8 cellular contexts compared by ENCODE assay signal in the genomic region with DNA sequence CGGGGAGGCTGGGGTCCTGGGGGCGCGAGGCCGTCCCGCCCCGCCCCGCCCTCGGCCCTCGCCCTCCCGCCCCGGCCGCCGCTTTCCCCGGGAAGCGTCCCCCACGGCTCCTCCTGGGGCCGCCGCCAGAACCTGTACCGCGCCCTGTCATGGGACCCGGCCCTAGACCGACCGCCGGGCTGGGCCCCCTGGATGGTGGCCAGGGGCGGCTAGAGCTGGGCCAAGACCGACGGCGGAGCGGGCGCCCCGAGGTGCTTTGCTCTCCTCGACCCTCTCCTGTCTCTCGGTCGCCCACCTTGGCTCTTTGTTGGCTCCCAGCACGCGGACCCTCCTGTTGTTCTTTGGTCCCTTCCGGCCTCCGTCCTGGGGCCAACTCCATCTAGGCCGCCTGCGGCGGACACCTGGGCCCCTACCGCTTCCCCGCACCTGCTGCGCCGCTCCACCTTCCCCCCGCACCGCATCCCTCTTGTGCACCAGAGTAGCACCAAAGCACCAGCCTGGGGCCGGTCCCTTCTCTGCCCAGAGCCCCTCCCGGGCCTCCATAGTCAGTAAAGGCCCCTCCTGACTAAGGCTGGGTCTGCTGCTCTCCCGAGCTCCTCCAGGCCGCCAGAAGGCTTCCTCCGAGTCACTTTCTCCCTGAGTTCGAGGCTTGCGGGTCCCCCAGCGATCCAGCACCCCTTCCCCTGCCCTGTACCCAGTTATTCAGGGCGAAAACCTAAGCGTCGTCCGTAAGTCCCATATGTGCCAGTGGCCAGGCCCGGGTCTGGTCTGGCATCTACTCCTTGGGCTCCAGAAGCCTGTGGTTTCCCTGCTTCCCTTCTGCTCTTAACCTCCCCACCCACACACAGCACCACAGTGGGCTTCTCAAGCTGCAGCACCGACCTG. TPM values are rescaled to one million over a fixed set of nuclear protein-coding genes. Genes with fewer than 3 reads are reported as not detected.
DNase-seq lines count a peak whose midpoint lies in the region; ATAC-seq, FAIRE-seq and TF ChIP-seq lines count a peak whose summit lies in the region.

No MANE protein-coding gene starts in this region.

- peak overlapping the region; percentile 85 for H3K4me3 Mint-ChIP-seq in memory B cell

- no peak for FAIRE-seq in urothelium cell line (lab: Jason Lieb, UNC)

- H3K4me1 ChIP-seq in ES-I3 (ENCODE audit: insufficient read depth, low read length) (peaks cover 7% of the 10 kb centered on the region; the same call in 1 of the 2 replicates), ascending aorta (peaks cover 12 to 18% of the 10 kb centered on the region in 2 donors)

- peak overlapping the region; percentile 79 for H3K9ac ChIP-seq in ES-I3 (ENCODE audit: low read depth, low read length)

- DNase-seq in ascending aorta (ENCODE audit: low spot score in 2 of 2): no peak
- no peak for DNase-seq in memory B cell (ENCODE audit: low spot score in 2 of 2)
- DNase-seq in urothelium cell line (ENCODE audit: low spot score): no peak
- DNase-seq in AG20443 (ENCODE audit: low spot score): no peak
- DNase-seq in NOMO-1 (lab: John Stamatoyannopoulos, UW; ENCODE audit: unreplicated experiment in 2 of 2): no peak

- no peak for TF ChIP-seq CTCF in ascending aorta (IDR thresholded peaks at IDR 0.05)

- peak overlapping the region; percentile 81 to 87 for H3K4me3 ChIP-seq in ascending aorta

- peak overlapping the region; percentile 96 for H3K27ac Mint-ChIP-seq in memory B cell

- no peak overlapping the region for H3K27ac ChIP-seq in ascending aorta

- ATAC-seq in HG03135 (IDR thresholded peaks at IDR 0.05; ENCODE audit: unreplicated experiment): peak; percentile 4
- ATAC-seq in memory B cell (ENCODE audit: low read depth): no peak
- no peak for ATAC-seq in GM18861 (IDR thresholded peaks at IDR 0.05; ENCODE audit: unreplicated experiment)

- H3K4me1 Mint-ChIP-seq in memory B cell: peaks cover 43% of the 10 kb centered on the region

- H3K27me3 ChIP-seq in ascending aorta: no peaks in the 10 kb centered on the region

- no peaks in the 10 kb centered on the region for H3K27me3 Mint-ChIP-seq in memory B cell

- H3K36me3 ChIP-seq in ES-I3 (ENCODE audit: insufficient read depth, low read length) (peaks cover 17% of the 10 kb centered on the region), ascending aorta (peaks cover 10 to 22% of the 10 kb centered on the region in 2 donors)

- no peaks in the 10 kb centered on the region for H3K9me3 Mint-ChIP-seq in memory B cell

- peaks cover 8% of the 10 kb centered on the region for H3K36me3 Mint-ChIP-seq in memory B cell

- H3K9me3 ChIP-seq in ES-I3 (ENCODE audit: control insufficient read depth, insufficient read depth, low read length) (no peaks in the 10 kb centered on the region), ascending aorta (no peaks in the 10 kb centered on the region)

- intact Hi-C loops in ascending aorta (cut with DNase I): loop anchor here (1.0 to 10.0 kb wide), 5 partner anchors 10 to 693 kb away; partner anchors contain the start of genes CFAP99, FAM53A, NSD2 and SLBP

RNA-seq across cellular contexts. Expression of gene TACC3, which starts 0.6 kb away (rescaled TPM):
- 2.7 TPM for total RNA-seq in ascending aorta

RNA-seq across cellular contexts. Expression of gene TMEM129, which starts 0.8 kb away (rescaled TPM):
- total RNA-seq in ascending aorta: 192 TPM

RNA-seq across cellular contexts. Expression of gene SLBP, which starts 9.8 kb away (rescaled TPM):
- 218 TPM for total RNA-seq in ascending aorta

RNA-seq across cellular contexts. Expression of gene FAM53A, which starts 37.8 kb away (rescaled TPM):
- not detected for total RNA-seq in ascending aorta
